38 cellular contexts compared by ENCODE assay signal in the genomic region with DNA sequence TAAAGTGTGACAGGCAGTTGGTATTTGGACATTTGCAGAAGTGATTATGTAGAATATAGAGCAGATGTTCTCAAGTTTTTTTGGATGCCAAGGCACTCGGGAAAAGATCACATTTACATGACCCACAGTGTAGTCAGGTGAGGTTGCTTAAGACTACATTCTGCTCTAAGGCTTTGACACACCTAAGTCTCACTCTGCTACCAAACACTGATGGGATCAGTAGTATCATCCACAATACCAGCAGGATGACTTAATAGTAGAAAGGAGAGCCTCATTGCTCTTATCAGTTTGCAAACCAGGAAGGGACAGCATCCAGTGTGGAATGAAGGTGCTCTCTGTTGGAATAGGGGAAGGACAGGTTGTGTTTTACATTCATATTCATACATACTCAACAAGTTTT. TPM values are rescaled to one million over a fixed set of nuclear protein-coding genes. Genes with fewer than 3 reads are reported as not detected.
"Had no signal": no experiment of that assay in that cellular context is flagged by ENCODE, and none has a peak within 500 bp of the region (broad histone marks: within the 10 kb centered on the region; RNA-seq: fewer than 3 reads in every experiment).

No MANE protein-coding gene starts in this region.

- H3K27ac ChIP-seq: KMS-11 had no signal

- H3K9ac ChIP-seq: KMS-11 had no signal

- H3K4me3 ChIP-seq: MG63 had no signal

- H3K9me3 ChIP-seq: MG63 had no signal

- H3K4me2 ChIP-seq: KMS-11 had no signal

- DNase-seq: Karpas-422, Kasumi-1, KG1, MG63, MM.1S, MV-4-11, NCI-H1048, NCI-H1092, NCI-H1092 treated with DMSO at 0.1 percent for 48 hours, NCI-H1105, NCI-H1105 treated with DMSO at 0.1 percent for 48 hours, NCI-H1417, NCI-H1417 treated with DMSO at 0.1 percent for 48 hours, NCI-H1436, NCI-H1436 treated with DMSO at 0.1 percent for 48 hours, NCI-H146, NCI-H1694, NCI-H1694 treated with DMSO at 0.1 percent for 48 hours, NCI-H187, NCI-H187 treated with DMSO at 0.1 percent for 48 hours, NCI-H1930, NCI-H2029, NCI-H2029 treated with DMSO at 0.1 percent for 48 hours, NCI-H2081, NCI-H2081 treated with DMSO at 0.1 percent for 48 hours, NCI-H2107, NCI-H2171, NCI-H2171 treated with DMSO at 0.1 percent for 48 hours, NCI-H2227 treated with DMSO at 0.1 percent for 48 hours, NCI-H226, NCI-H345, NCI-H446, NCI-H446 treated with DMSO at 0.1 percent for 48 hours had no signal

- H3K27me3 ChIP-seq: MG63 had no signal

- H3K36me3 ChIP-seq: MG63 had no signal

RNA-seq across cellular contexts. Expression of gene SPATA31D1, which starts 2.5 kb away (rescaled TPM):
- total RNA-seq: LHCN-M2, M059J, MCF 10A, NCI-H460 had no signal

RNA-seq across cellular contexts. Expression of gene SPATA31D3, which starts 42.8 kb away (rescaled TPM):
- total RNA-seq: LHCN-M2, M059J, MCF 10A, NCI-H460 had no signal

RNA-seq across cellular contexts. Expression of gene SPATA31D4, which starts 57.8 kb away (rescaled TPM):
- total RNA-seq: LHCN-M2, M059J, MCF 10A, NCI-H460 had no signal
